ENCODE assay signal across 16 cellular contexts in the genomic region with DNA sequence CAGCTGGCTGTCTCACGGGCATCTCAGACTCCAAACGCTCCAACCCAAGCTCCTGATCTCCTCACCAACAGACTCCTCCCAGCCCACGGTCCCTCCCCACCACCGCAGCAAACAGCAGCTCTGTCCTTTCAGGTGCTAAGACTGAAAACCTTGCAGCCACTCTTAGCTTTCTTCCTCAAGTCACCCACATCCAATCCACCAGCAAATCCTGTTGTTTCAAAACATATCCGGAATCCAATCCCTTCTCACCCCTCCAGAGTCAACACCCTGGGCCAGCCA. TPM values are rescaled to one million over a fixed set of nuclear protein-coding genes. Genes with fewer than 3 reads are reported as not detected.
"Had no signal": no experiment of that assay in that cellular context is flagged by ENCODE, and none has a peak within 500 bp of the region (broad histone marks: within the 10 kb centered on the region; RNA-seq: fewer than 3 reads in every experiment).

No MANE protein-coding gene starts in this region.

- DNase-seq: NCI-H1092 treated with DMSO at 0.1 percent for 48 hours, NCI-H1436, NCI-H187, NCI-H2029, NCI-H2081 treated with DMSO at 0.1 percent for 48 hours, NCI-H2171, NCI-H226, NCI-H510A, NCI-H524 treated with DMSO at 0.1 percent for 48 hours, NCI-H774 had no signal

- H3K27ac ChIP-seq: KMS-11, RWPE1 had no signal

- ATAC-seq: HepG2 had no signal

- H3K9me3 ChIP-seq: SK-N-SH had no signal

RNA-seq across cellular contexts. Expression of gene C19orf81, which starts 20.8 kb away (rescaled TPM):
- total RNA-seq: HepG2, IMR-90 had no signal
- polyA plus RNA-seq: HepG2 had no signal

RNA-seq across cellular contexts. Expression of gene SYT3, which starts 30.4 kb away (rescaled TPM):
- total RNA-seq: HepG2, IMR-90, M059J had no signal
- polyA plus RNA-seq: HepG2 had no signal

RNA-seq across cellular contexts. Expression of gene SHANK1, which starts 49.6 kb away (rescaled TPM):
- total RNA-seq: HepG2 had no signal
- polyA plus RNA-seq: HepG2 had no signal

RNA-seq across cellular contexts. Expression of gene CLEC11A, which starts 53.1 kb away (rescaled TPM):
- total RNA-seq: HepG2 had no signal
- polyA plus RNA-seq: HepG2 had no signal
